In genomic region chr18:79962835-79963657, GRCh38 we compare ENCODE assay signal across 9 cellular contexts. TPM values are rescaled to one million over a fixed set of nuclear protein-coding genes. Genes with fewer than 3 reads are reported as not detected.
DNase-seq lines count a peak whose midpoint lies in the region; ATAC-seq, FAIRE-seq and TF ChIP-seq lines count a peak whose summit lies in the region.
"Had no signal": no experiment of that assay in that cellular context is flagged by ENCODE, and none has a peak within 500 bp of the region (broad histone marks: within the 10 kb centered on the region; RNA-seq: fewer than 3 reads in every experiment).

No MANE protein-coding gene starts in this region.

- H3K27ac Mint-ChIP-seq in IgD-negative memory B cell: peak overlapping the region; percentile 49 to 86 (median 67)

- FAIRE-seq in urothelium cell line (lab: Jason Lieb, UNC): peak; percentile 53
- FAIRE-seq: islet of Langerhans had no signal

- H3K36me3 ChIP-seq in BLaER1: no peaks in the 10 kb centered on the region
- no peaks in the 10 kb centered on the region for H3K36me3 ChIP-seq in colonic mucosa

- H3K9me3 Mint-ChIP-seq in IgD-negative memory B cell: no peaks in the 10 kb centered on the region

- H3K4me3 Mint-ChIP-seq in IgD-negative memory B cell: peak overlapping the region; percentile 46 to 92 (median 80)

- DNase-seq in colonic mucosa: peak; percentile 32
- no peak for DNase-seq in urothelium cell line (ENCODE audit: low spot score)
- DNase-seq in NCI-H526 treated with DMSO at 0.1 percent for 48 hours (lab: John Stamatoyannopoulos, UW): no peak
- no peak for DNase-seq in Right ventricle myocardium inferior (ENCODE audit: missing footprints)
- no peak for DNase-seq in cardiac septum (ENCODE audit: low spot score)

- H3K36me3 Mint-ChIP-seq in IgD-negative memory B cell: no peaks in the 10 kb centered on the region

- H3K4me3 ChIP-seq in BLaER1: no peak overlapping the region
- H3K4me3 ChIP-seq in colonic mucosa: no peak overlapping the region

- no peaks in the 10 kb centered on the region for H3K9me3 ChIP-seq in BLaER1
- H3K9me3 ChIP-seq in colonic mucosa: no peaks in the 10 kb centered on the region

- ATAC-seq in GM19397 (IDR thresholded peaks at IDR 0.05; ENCODE audit: unreplicated experiment): peak; percentile 48
- ATAC-seq in Right ventricle myocardium inferior: no peak

- H3K4me1 Mint-ChIP-seq in IgD-negative memory B cell: peaks cover 17 to 22% (median 20%) of the 10 kb centered on the region in 3 donors

- peak overlapping the region; percentile 24; the same call in 1 of the 2 replicates for H3K9ac ChIP-seq in BLaER1
- H3K9ac ChIP-seq in colonic mucosa (ENCODE audit: low read depth in 2 of 2, low read length in 2 of 2): peak overlapping the region in 1 of 2 donors; percentile 96

- H3K27me3 ChIP-seq in BLaER1 (no peaks in the 10 kb centered on the region), colonic mucosa (no peaks in the 10 kb centered on the region)

- no peak for TF ChIP-seq CTCF in colonic mucosa (IDR thresholded peaks at IDR 0.05)

- peak overlapping the region; percentile 97 for H3K4me2 ChIP-seq in BLaER1

- intact Hi-C loops in colonic mucosa (cut with DNase I): no loop called here
- intact Hi-C loops in Right ventricle myocardium inferior (cut with DNase I): no loop called here
- intact Hi-C loops in cardiac septum (cut with DNase I): no loop called here

- H3K4me1 ChIP-seq in BLaER1 (peaks cover 40% of the 10 kb centered on the region), colonic mucosa (peaks cover 19% of the 10 kb centered on the region)

- H3K27me3 Mint-ChIP-seq in IgD-negative memory B cell: peaks cover 6% of the 10 kb centered on the region

- H4K20me1 ChIP-seq in BLaER1: peaks cover 43% of the 10 kb centered on the region

- no peak overlapping the region for H3K27ac ChIP-seq in BLaER1
- H3K27ac ChIP-seq in colonic mucosa: no peak overlapping the region

RNA-seq across cellular contexts. Expression of gene HSBP1L1, which starts 1.4 kb away (rescaled TPM):
- 10.9 TPM for polyA plus RNA-seq in IgD-negative memory B cell
- total RNA-seq in colonic mucosa (10 to 100 TPM; 51.8 to 59.6 TPM), Right ventricle myocardium inferior (12.5 TPM), cardiac septum (7.9 TPM)

RNA-seq across cellular contexts. Expression of gene SLC66A2, which starts 11.6 kb away (rescaled TPM):
- 30.3 TPM for polyA plus RNA-seq in IgD-negative memory B cell
- total RNA-seq in colonic mucosa (10 to 100 TPM; 74.9 to 88.0 TPM), Right ventricle myocardium inferior (29.3 TPM), cardiac septum (23.5 TPM)

RNA-seq across cellular contexts. Expression of gene TXNL4A, which starts 25.3 kb away (rescaled TPM):
- polyA plus RNA-seq in IgD-negative memory B cell: 222 TPM
- total RNA-seq in colonic mucosa (100 to 1,000 TPM; 101 to 138 TPM), Right ventricle myocardium inferior (90.8 TPM), cardiac septum (96.5 TPM)
